In the genomic region with DNA sequence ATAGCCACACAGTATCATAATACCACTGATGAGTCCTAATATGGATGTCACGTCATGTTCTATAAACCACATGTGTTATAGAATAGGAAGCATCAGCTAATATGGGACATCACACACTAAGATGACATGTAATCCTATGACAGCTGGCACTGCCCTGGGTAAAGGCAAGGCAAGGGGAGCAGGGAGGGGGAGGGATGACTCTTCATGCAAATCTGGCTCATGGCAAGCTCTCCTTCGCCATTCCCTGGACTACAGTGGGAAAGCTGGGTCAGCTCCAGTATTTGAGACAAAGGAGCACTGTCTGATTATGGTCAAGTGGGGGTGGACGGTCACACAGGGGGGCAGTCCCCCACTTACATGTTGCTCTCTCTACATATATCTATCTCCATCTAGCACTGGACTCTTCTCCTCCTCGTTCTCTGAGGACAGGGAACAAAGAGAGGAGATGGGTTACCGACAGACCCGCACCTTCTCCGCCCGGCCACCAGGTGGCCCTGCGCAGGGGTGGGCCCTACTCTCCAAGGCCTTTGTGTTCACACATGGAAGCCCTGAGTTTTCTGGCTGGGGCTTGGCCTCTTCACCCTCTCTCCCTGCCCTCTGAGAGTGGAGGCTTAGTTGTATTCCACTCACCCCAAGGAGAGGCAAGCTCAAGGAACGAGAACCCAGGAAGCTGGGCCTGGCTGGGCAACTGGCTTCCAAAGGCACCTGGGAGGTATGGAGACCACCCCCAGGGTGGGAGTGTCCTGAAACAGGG, we compare ENCODE assay signal across 1 cellular context.
A peak's percentile ranks its signal among the peaks of the same experiment; 100 is the strongest.
TF ChIP-seq lines count a peak whose summit lies in the region.

No MANE protein-coding gene starts in this region.

TF ChIP-seq in K562, 482 proteins besides CTCF, POLR2A, EP300 and RAD21 (continued from another document):
- TF ChIP-seq, protein P1, sequence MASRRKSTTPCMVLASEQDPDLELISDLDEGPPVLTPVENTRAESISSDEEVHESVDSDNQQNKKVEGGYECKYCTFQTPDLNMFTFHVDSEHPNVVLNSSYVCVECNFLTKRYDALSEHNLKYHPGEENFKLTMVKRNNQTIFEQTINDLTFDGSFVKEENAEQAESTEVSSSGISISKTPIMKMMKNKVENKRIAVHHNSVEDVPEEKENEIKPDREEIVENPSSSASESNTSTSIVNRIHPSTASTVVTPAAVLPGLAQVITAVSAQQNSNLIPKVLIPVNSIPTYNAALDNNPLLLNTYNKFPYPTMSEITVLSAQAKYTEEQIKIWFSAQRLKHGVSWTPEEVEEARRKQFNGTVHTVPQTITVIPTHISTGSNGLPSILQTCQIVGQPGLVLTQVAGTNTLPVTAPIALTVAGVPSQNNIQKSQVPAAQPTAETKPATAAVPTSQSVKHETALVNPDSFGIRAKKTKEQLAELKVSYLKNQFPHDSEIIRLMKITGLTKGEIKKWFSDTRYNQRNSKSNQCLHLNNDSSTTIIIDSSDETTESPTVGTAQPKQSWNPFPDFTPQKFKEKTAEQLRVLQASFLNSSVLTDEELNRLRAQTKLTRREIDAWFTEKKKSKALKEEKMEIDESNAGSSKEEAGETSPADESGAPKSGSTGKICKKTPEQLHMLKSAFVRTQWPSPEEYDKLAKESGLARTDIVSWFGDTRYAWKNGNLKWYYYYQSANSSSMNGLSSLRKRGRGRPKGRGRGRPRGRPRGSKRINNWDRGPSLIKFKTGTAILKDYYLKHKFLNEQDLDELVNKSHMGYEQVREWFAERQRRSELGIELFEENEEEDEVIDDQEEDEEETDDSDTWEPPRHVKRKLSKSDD (conservative IDR thresholded peaks at IDR 0.05; ENCODE audit: low read length) = no peak
- peak; percentile 59 for TF ChIP-seq MYC (IDR thresholded peaks at IDR 0.05; ENCODE audit: low read depth, low read length)
- TF ChIP-seq MYC (CRISPR knock-in tag; IDR thresholded peaks at IDR 0.05; ENCODE audit: borderline replicate concordance, low read depth) = no peak
- no peak for TF ChIP-seq BCL6 (CRISPR knock-in tag; IDR thresholded peaks at IDR 0.05)
- no peak for TF ChIP-seq ZNF263 (CRISPR knock-in tag; IDR thresholded peaks at IDR 0.05; ENCODE audit: borderline replicate concordance)
